ENCODE assay signal across 11 cellular contexts in the genomic region with DNA sequence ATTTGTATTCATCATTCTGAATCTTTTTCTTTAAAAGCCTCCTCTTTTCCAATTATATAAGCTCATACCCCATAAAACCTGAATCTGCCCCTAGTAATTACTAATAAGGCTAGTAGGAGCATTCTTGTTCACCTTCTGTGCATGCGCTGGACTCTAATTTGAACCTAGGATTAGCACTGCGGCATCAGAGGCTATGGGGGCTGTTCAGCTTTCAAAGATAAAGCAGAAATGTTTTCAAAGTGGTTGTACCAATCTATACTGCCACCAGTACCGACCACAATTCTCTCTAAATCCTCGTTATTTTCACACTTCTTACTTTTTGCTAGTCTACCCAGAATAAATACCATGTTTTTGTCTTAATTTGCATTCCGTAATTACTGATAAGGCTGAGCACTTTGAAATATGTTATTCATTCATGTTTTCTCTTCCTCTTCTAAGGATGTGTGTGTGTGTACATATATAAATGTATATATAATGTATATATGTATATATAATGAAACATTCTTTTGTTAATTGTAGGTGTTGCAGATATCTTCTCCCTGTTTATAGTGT. TPM values are rescaled to one million over a fixed set of nuclear protein-coding genes. Genes with fewer than 3 reads are reported as not detected.
DNase-seq lines count a peak whose midpoint lies in the region; ATAC-seq and TF ChIP-seq lines count a peak whose summit lies in the region.
"Had no signal": no experiment of that assay in that cellular context is flagged by ENCODE, and none has a peak within 500 bp of the region (broad histone marks: within the 10 kb centered on the region; RNA-seq: fewer than 3 reads in every experiment).

No MANE protein-coding gene starts in this region.

- no peaks in the 10 kb centered on the region for H3K9me2 ChIP-seq in PC-9 (ENCODE audit: insufficient read depth)

- peak overlapping the region; percentile 100 for H3K4me3 Mint-ChIP-seq in activated T-cell treated with anti-CD3 and anti-CD28 coated beads, Interleukin-2, amount 50 U/mL, for 72 hours
- H3K4me3 Mint-ChIP-seq in stimulated activated naive CD8-positive, alpha-beta T cell treated with anti-CD3 and anti-CD28 coated beads, Interleukin-15, amount 100 ng/mL, for 72 hours: peak overlapping the region; percentile 97 to 98

- peak overlapping the region; percentile 1; the same call in 1 of the 2 replicates for H3K4me3 ChIP-seq in PC-9
- no peak overlapping the region for H3K4me3 ChIP-seq in esophagus squamous epithelium

- no peaks in the 10 kb centered on the region for H3K9me3 Mint-ChIP-seq in activated T-cell treated with anti-CD3 and anti-CD28 coated beads, Interleukin-2, amount 50 U/mL, for 72 hours
- H3K9me3 Mint-ChIP-seq in stimulated activated naive CD8-positive, alpha-beta T cell treated with anti-CD3 and anti-CD28 coated beads, Interleukin-15, amount 100 ng/mL, for 72 hours: no peaks in the 10 kb centered on the region

- no TSS peak for BruUV-seq in PC-9 (replicated peaks; lab: Mats Ljungman, UMichigan)

- CTCF ChIA-PET in PC-9 (lab: Charles Lee): no interaction called here

- no peak for DNase-seq in activated T-cell treated with anti-CD3 and anti-CD28 coated beads, Interleukin-2, amount 50 U/mL, for 72 hours
- no peak for DNase-seq in activated T-cell treated with anti-CD3 and anti-CD28 coated beads, Interleukin-2, amount 50 U/mL, for 1 hour
- DNase-seq in PC-9: no peak
- DNase-seq in esophagus squamous epithelium (lab: John Stamatoyannopoulos, UW): no peak
- no peak for DNase-seq in stimulated activated naive CD8-positive, alpha-beta T cell treated with anti-CD3 and anti-CD28 coated beads, Interleukin-15, amount 100 ng/mL, for 72 hours
- DNase-seq in GOT3 (lab: John Stamatoyannopoulos, UW): no peak
- no peak for DNase-seq in NK-92 treated with Interleukin-12 subunit alpha and Interleukin-12 subunit beta, amount 100 ng/mL, for 24 hours (lab: John Stamatoyannopoulos, UW)
- DNase-seq: adrenal gland; effector CD8-positive, alpha-beta T cell; ovary had no signal

- POLR2A ChIA-PET in PC-9 (lab: Charles Lee; ENCODE audit: unreplicated experiment): interaction anchor here (0.6 to 1.2 kb wide), 2 partner anchors 27 to 50 kb away, joined by 5 to 7 read pairs; no protein-coding TSS in a partner anchor

- H3F3A ChIP-seq in PC-9 (ENCODE audit: insufficient read depth, low read depth): peaks cover 16% of the 10 kb centered on the region

- H3K4me1 ChIP-seq in PC-9 (replicated peaks; ENCODE audit: insufficient read depth) (peaks cover 23% of the 10 kb centered on the region), esophagus squamous epithelium (peaks cover 13 to 55% (median 21%) of the 10 kb centered on the region in 3 donors)

- H3K27me3 ChIP-seq in PC-9 (ENCODE audit: insufficient read depth, low read depth) (no peaks in the 10 kb centered on the region), esophagus squamous epithelium (no peaks in the 10 kb centered on the region)
- H3K27me3 ChIP-seq: adrenal gland, ovary had no signal

- H3K27ac ChIP-seq in PC-9 (0 out of 2 replicates have a peak overlapping the region, but pooled peaks have one; percentile 96), esophagus squamous epithelium (peak overlapping the region; percentile 97 to 100 (median 98))

- no peak for TF ChIP-seq CTCF in PC-9 (conservative IDR thresholded peaks at IDR 0.05)
- TF ChIP-seq CTCF in esophagus squamous epithelium (IDR thresholded peaks at IDR 0.05): no peak

- 0 out of 2 replicates have a peak, but pooled peaks cover under 1% of the 10 kb centered on the region for H3K36me3 ChIP-seq in PC-9 (ENCODE audit: low read depth)
- peaks cover 0 to 14% (median 0%) of the 10 kb centered on the region in 3 donors for H3K36me3 ChIP-seq in esophagus squamous epithelium
- H3K36me3 ChIP-seq: adrenal gland, ovary had no signal

- peaks cover 35% of the 10 kb centered on the region for H3K79me2 ChIP-seq in PC-9 (ENCODE audit: low read depth)

- no peak overlapping the region for H3K27ac Mint-ChIP-seq in activated T-cell treated with anti-CD3 and anti-CD28 coated beads, Interleukin-2, amount 50 U/mL, for 72 hours
- H3K27ac Mint-ChIP-seq in stimulated activated naive CD8-positive, alpha-beta T cell treated with anti-CD3 and anti-CD28 coated beads, Interleukin-15, amount 100 ng/mL, for 72 hours: no peak overlapping the region

- no peaks in the 10 kb centered on the region for H3K27me3 Mint-ChIP-seq in activated T-cell treated with anti-CD3 and anti-CD28 coated beads, Interleukin-2, amount 50 U/mL, for 72 hours (ENCODE audit: low read depth)
- H3K27me3 Mint-ChIP-seq in stimulated activated naive CD8-positive, alpha-beta T cell treated with anti-CD3 and anti-CD28 coated beads, Interleukin-15, amount 100 ng/mL, for 72 hours: no peaks in the 10 kb centered on the region

- H3K9me3 ChIP-seq in PC-9 (ENCODE audit: insufficient read depth, low read depth) (no peaks in the 10 kb centered on the region), esophagus squamous epithelium (no peaks in the 10 kb centered on the region)
- H3K9me3 ChIP-seq: adrenal gland, ovary had no signal

- no peak overlapping the region for H2AFZ ChIP-seq in PC-9

- no peaks in the 10 kb centered on the region for H3K36me3 Mint-ChIP-seq in activated T-cell treated with anti-CD3 and anti-CD28 coated beads, Interleukin-2, amount 50 U/mL, for 72 hours (ENCODE audit: insufficient read depth in 2 of 2)

- TF ChIP-seq POLR2A in esophagus squamous epithelium (IDR thresholded peaks at IDR 0.05): no peak

- intact Hi-C loops in PC-9 (cut with micrococcal nuclease; ENCODE audit: unreplicated experiment): no loop called here
- intact Hi-C loops in esophagus squamous epithelium (cut with DNase I): no loop called here

- peaks cover 45% of the 10 kb centered on the region for H3K4me1 Mint-ChIP-seq in activated T-cell treated with anti-CD3 and anti-CD28 coated beads, Interleukin-2, amount 50 U/mL, for 72 hours (ENCODE audit: low read depth)
- H3K4me1 Mint-ChIP-seq in stimulated activated naive CD8-positive, alpha-beta T cell treated with anti-CD3 and anti-CD28 coated beads, Interleukin-15, amount 100 ng/mL, for 72 hours: peaks cover 38% of the 10 kb centered on the region

- 87 to 89% methylated on average over 5 of the region's 5 CpGs for WGBS in esophagus squamous epithelium, 2 donors

- no peaks in the 10 kb centered on the region for H4K20me1 ChIP-seq in PC-9 (ENCODE audit: insufficient read depth)

- ATAC-seq in activated T-cell treated with anti-CD3 and anti-CD28 coated beads, Interleukin-2, amount 50 U/mL, for 72 hours (replicated peaks in 1 of 2): no peak
- ATAC-seq in stimulated activated naive CD8-positive, alpha-beta T cell treated with anti-CD3 and anti-CD28 coated beads, Interleukin-15, amount 100 ng/mL, for 72 hours: no peak
- no peak for ATAC-seq in HG03521 (IDR thresholded peaks at IDR 0.05; ENCODE audit: unreplicated experiment)

- H3K4me2 ChIP-seq in PC-9: peak overlapping the region; percentile 92

RNA-seq across cellular contexts. Expression of a gene that starts 1.6 kb away (rescaled TPM):
- 10 to 100 TPM; 26.5 to 35.8 TPM for total RNA-seq in activated T-cell treated with anti-CD3 and anti-CD28 coated beads, Interleukin-2, amount 50 U/mL, for 72 hours
- total RNA-seq in PC-9 (2021): 32.9 and 35.9 TPM in 2 replicates
- 10 to 100 TPM; 10.2 to 16.8 (median 12.4) TPM for total RNA-seq in esophagus squamous epithelium

RNA-seq across cellular contexts. Expression of a gene that starts 50.8 kb away (rescaled TPM):
- total RNA-seq in activated T-cell treated with anti-CD3 and anti-CD28 coated beads, Interleukin-2, amount 50 U/mL, for 72 hours: 10 to 100 TPM; 15.8 to 20.1 TPM
- 22.8 and 30.0 TPM in 2 replicates for total RNA-seq in PC-9 (2021)
- total RNA-seq in esophagus squamous epithelium: 1 to 10 TPM; 1.5 to 5.8 (median 3.1) TPM
